ENCODE assay signal across 21 cellular contexts in the genomic region with DNA sequence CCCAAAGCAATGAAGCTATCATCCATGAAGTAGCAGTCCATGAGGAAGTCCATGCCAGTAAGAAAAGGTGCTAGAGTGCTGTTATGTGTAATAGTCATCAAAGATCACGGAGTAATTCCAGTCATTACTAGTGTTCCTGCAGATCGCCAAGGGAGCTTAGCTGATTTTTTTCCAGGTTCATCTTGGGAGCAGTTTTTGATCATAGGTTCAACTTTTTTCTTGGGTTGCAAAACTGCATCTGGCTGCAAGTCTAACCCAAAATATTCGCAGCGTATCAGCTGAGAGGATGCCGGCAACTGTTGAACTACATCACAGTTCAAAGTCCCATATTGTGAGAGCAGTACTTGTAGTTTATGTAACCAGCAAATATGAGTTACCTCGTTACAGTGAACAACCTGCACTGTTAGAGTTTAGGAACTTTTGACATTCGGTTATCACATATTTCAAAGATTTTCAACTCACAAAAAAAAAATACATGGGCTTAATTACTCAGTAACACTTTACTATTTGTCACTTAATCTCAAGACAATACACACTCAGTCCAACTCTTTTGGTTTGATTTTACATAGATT.
"Had no signal": no experiment of that assay in that cellular context is flagged by ENCODE, and none has a peak within 500 bp of the region (broad histone marks: within the 10 kb centered on the region; RNA-seq: fewer than 3 reads in every experiment).

No MANE protein-coding gene starts in this region.

- DNase-seq: activated CD4-positive, alpha-beta T cell treated with anti-CD3 and anti-CD28 coated beads, Interleukin-2, amount 50 U/mL, for 4 hours; activated CD8-positive, alpha-beta memory T cell treated with anti-CD3 and anti-CD28 coated beads, Interleukin-2, amount 10 ng/mL, durations not matched to agents 7 days and 5 days; activated effector memory CD4-positive, alpha-beta T cell treated with Interleukin-2 at 50 U/mL for 16 hours; activated T-cell treated with anti-CD3 and anti-CD28 coated beads, Interleukin-2, amount 50 U/mL, for 1 hour; amygdala; brain microvascular endothelial cell; effector CD8-positive, alpha-beta T cell; foreskin melanocyte; nephron progenitor cell; occipital lobe; stomach; SW 1271; T-helper 9 cell; testis; upper lobe of right lung had no signal

- H3K27me3 Mint-ChIP-seq: activated CD8-positive, alpha-beta memory T cell treated with anti-CD3 and anti-CD28 coated beads, Interleukin-2, amount 10 ng/mL, durations not matched to agents 7 days and 5 days; progenitor cell of endocrine pancreas had no signal

- H3K4me1 ChIP-seq: upper lobe of right lung had no signal

- H3K9me3 Mint-ChIP-seq: activated naive CD4-positive, alpha-beta T cell treated with anti-CD3 and anti-CD28 coated beads, Interleukin-2, amount 50 U/mL, for 72 hours; nephron progenitor cell had no signal

- H3K4me3 ChIP-seq: right atrium auricular region, smooth muscle cell, stomach, testis, upper lobe of right lung had no signal

- H3K27ac Mint-ChIP-seq: activated CD8-positive, alpha-beta memory T cell treated with anti-CD3 and anti-CD28 coated beads, Interleukin-2, amount 10 ng/mL, durations not matched to agents 7 days and 5 days; nephron progenitor cell had no signal

- ATAC-seq: activated CD4-positive, CD25-positive, alpha-beta regulatory T cell treated with anti-CD3 and anti-CD28 coated beads, Interleukin-2, amount 50 U/mL, for 24 hours; activated CD8-positive, alpha-beta memory T cell treated with anti-CD3 and anti-CD28 coated beads, Interleukin-2, amount 10 ng/mL, durations not matched to agents 7 days and 5 days; activated naive CD4-positive, alpha-beta T cell treated with anti-CD3 and anti-CD28 coated beads, Interleukin-2, amount 50 U/mL, for 72 hours; upper lobe of right lung had no signal

- H3K9me3 ChIP-seq: right atrium auricular region, stomach, testis, upper lobe of right lung had no signal

- H3K4me3 Mint-ChIP-seq: activated CD8-positive, alpha-beta memory T cell treated with anti-CD3 and anti-CD28 coated beads, Interleukin-2, amount 10 ng/mL, durations not matched to agents 7 days and 5 days; nephron progenitor cell had no signal

- H3K27ac ChIP-seq: brain microvascular endothelial cell, epithelial cell of prostate, stomach, testis, upper lobe of right lung had no signal
